8 cellular contexts compared by ENCODE assay signal in genomic region chr7:80918909-80919721, GRCh38. TPM values are rescaled to one million over a fixed set of nuclear protein-coding genes. Genes with fewer than 3 reads are reported as not detected.
DNase-seq lines count a peak whose midpoint lies in the region; ATAC-seq, FAIRE-seq and TF ChIP-seq lines count a peak whose summit lies in the region.

Gene SEMA3C (minus strand): TSS chr7:80919051. CDS start chr7:80916781, 2,270 bp downstream.

- no peak for FAIRE-seq in astrocyte (lab: Jason Lieb, UNC)

- no peaks in the 10 kb centered on the region for H3K9me3 Mint-ChIP-seq in astrocyte (ENCODE audit: unreplicated experiment)

- no peaks in the 10 kb centered on the region for H3K27me3 ChIP-seq in astrocyte (ENCODE audit: insufficient read depth, low read length)
- H3K27me3 ChIP-seq in right atrium auricular region: no peaks in the 10 kb centered on the region
- no peaks in the 10 kb centered on the region for H3K27me3 ChIP-seq in parathyroid adenoma (ENCODE audit: control insufficient read depth, insufficient read depth, low read length)

- H3K4me2 ChIP-seq in astrocyte (ENCODE audit: low read length): peak within 1 kb of the TSS; percentile 88
- peak within 1 kb of the TSS; percentile 64 for H3K4me2 ChIP-seq in parathyroid adenoma (ENCODE audit: low read length)

- peak within 1 kb of the TSS; percentile 95 for H3K4me3 Mint-ChIP-seq in astrocyte (ENCODE audit: unreplicated experiment)

- H3K9me3 ChIP-seq in astrocyte (ENCODE audit: insufficient read depth, low read depth, low read length): no peaks in the 10 kb centered on the region
- H3K9me3 ChIP-seq in right atrium auricular region: no peaks in the 10 kb centered on the region
- H3K9me3 ChIP-seq in parathyroid adenoma (ENCODE audit: control insufficient read depth, low read length): no peaks in the 10 kb centered on the region

- H3K27me3 Mint-ChIP-seq in astrocyte (ENCODE audit: low read depth, unreplicated experiment): no peaks in the 10 kb centered on the region

- H3K4me3 ChIP-seq in astrocyte (ENCODE audit: insufficient read depth, low read depth, low read length) (peak within 1 kb of the TSS; percentile 100), right atrium auricular region (peak within 1 kb of the TSS; percentile 56 to 60), parathyroid adenoma (ENCODE audit: low read depth, low read length) (peak within 1 kb of the TSS; percentile 58)

- H3K27ac Mint-ChIP-seq in astrocyte (ENCODE audit: unreplicated experiment): peak within 1 kb of the TSS; percentile 92

- peaks cover 13% of the 10 kb centered on the region for H3K36me3 Mint-ChIP-seq in astrocyte (ENCODE audit: low read depth, unreplicated experiment)

- DNase-seq in AG08395 (ENCODE audit: low spot score) (peak; percentile 96), NCI-H774 (lab: John Stamatoyannopoulos, UW) (peak; percentile 84), astrocyte (ENCODE audit: low read depth) (peak; percentile 94), right atrium auricular region (ENCODE audit: low spot score) (peak; percentile 90), activated gamma-delta T cell treated with Interleukin-2 at 50 U/mL for 16 hours (no peak)

- H3K9ac ChIP-seq in astrocyte (ENCODE audit: low read length): peak within 1 kb of the TSS; percentile 97
- H3K9ac ChIP-seq in parathyroid adenoma: no peak within 1 kb of the TSS

- H3K4me1 ChIP-seq in astrocyte (ENCODE audit: insufficient read depth, low read length) (peaks cover 7% of the 10 kb centered on the region), right atrium auricular region (peaks cover 0 to 7% of the 10 kb centered on the region in 2 donors), parathyroid adenoma (no peaks in the 10 kb centered on the region)

- H3K79me2 ChIP-seq in astrocyte (ENCODE audit: insufficient read depth, low read length): peaks cover 39% of the 10 kb centered on the region
- no peaks in the 10 kb centered on the region for H3K79me2 ChIP-seq in parathyroid adenoma

- H3K36me3 ChIP-seq in astrocyte (ENCODE audit: insufficient read depth, low read length) (peaks cover 10% of the 10 kb centered on the region), right atrium auricular region (peaks cover 5% of the 10 kb centered on the region), parathyroid adenoma (ENCODE audit: control insufficient read depth, insufficient read depth, low read length) (no peaks in the 10 kb centered on the region)

- peak within 1 kb of the TSS; percentile 85 for H3K27ac ChIP-seq in astrocyte (ENCODE audit: low read depth, low read length)
- H3K27ac ChIP-seq in right atrium auricular region: peak within 1 kb of the TSS; percentile 79 to 84
- no peak within 1 kb of the TSS for H3K27ac ChIP-seq in parathyroid adenoma

- peak; percentile 45 for ATAC-seq in GM18517 (IDR thresholded peaks at IDR 0.05; ENCODE audit: unreplicated experiment)
- ATAC-seq in HG03378 (IDR thresholded peaks at IDR 0.05; ENCODE audit: unreplicated experiment): peak; percentile 30

- H2AFZ ChIP-seq in astrocyte (ENCODE audit: low read depth, low read length): peak within 1 kb of the TSS; percentile 63
- H2AFZ ChIP-seq in parathyroid adenoma: peak within 1 kb of the TSS; percentile 56

- no peak for TF ChIP-seq CTCF in astrocyte (IDR thresholded peaks at IDR 0.05; ENCODE audit: insufficient read depth, low read depth, low read length)
- TF ChIP-seq CTCF in right atrium auricular region (IDR thresholded peaks at IDR 0.05): no peak
- no peak for TF ChIP-seq CTCF in parathyroid adenoma (IDR thresholded peaks at IDR 0.05)

- peaks cover 16% of the 10 kb centered on the region for H3K4me1 Mint-ChIP-seq in astrocyte (ENCODE audit: low read depth, unreplicated experiment)

- no peaks in the 10 kb centered on the region for H4K20me1 ChIP-seq in astrocyte (ENCODE audit: insufficient read depth, low read length)

RNA-seq across cellular contexts. Expression of gene SEMA3C, which starts in this region (rescaled TPM):
- total RNA-seq in astrocyte (148 and 193 TPM in 2 replicates), right atrium auricular region (10 to 100 TPM; 58.3 to 61.6 TPM)
